In genomic region chr11:69011624-69012091, GRCh38 we compare ENCODE assay signal across 13 cellular contexts. TPM values are rescaled to one million over a fixed set of nuclear protein-coding genes. Genes with fewer than 3 reads are reported as not detected.
DNase-seq lines count a peak whose midpoint lies in the region; ATAC-seq, FAIRE-seq and TF ChIP-seq lines count a peak whose summit lies in the region.
"Had no signal": no experiment of that assay in that cellular context is flagged by ENCODE, and none has a peak within 500 bp of the region (broad histone marks: within the 10 kb centered on the region; RNA-seq: fewer than 3 reads in every experiment).

No MANE protein-coding gene starts in this region.

- no peak for DNase-seq in H1 (ENCODE audit: low read depth in 1 of 2, low spot score in 2 of 2)
- DNase-seq in tibial artery = no peak
- DNase-seq in DMS53 treated with DMSO at 0.1 percent for 48 hours (lab: John Stamatoyannopoulos, UW; ENCODE audit: unreplicated experiment) = no peak
- DNase-seq in cerebellum (ENCODE audit: low spot score) = no peak
- DNase-seq: DMS 273 treated with DMSO at 0.1 percent for 48 hours, KBM-7, NCI-H2107 had no signal

- ATAC-seq in HG02973 (IDR thresholded peaks at IDR 0.05; ENCODE audit: unreplicated experiment) (no peak), HG02884 (IDR thresholded peaks at IDR 0.05; ENCODE audit: unreplicated experiment) (no peak)

- no peak for TF ChIP-seq EP300 in Ishikawa (IDR thresholded peaks at IDR 0.05; ENCODE audit: borderline replicate concordance)
- no peak for TF ChIP-seq EP300 in H1 (IDR thresholded peaks at IDR 0.05; ENCODE audit: borderline replicate concordance in 1 of 2, low read depth in 2 of 2, low read length in 2 of 2)

- H3K79me2 ChIP-seq in H1 (ENCODE audit: control insufficient read depth in 1 of 2, insufficient read depth in 2 of 2, low read length in 2 of 2) = no peaks in the 10 kb centered on the region

- no peak overlapping the region for H3K4ac ChIP-seq in H1 (replicated peaks; ENCODE audit: insufficient read length, low read depth, low read length)

- H3K27ac ChIP-seq in H1 (ENCODE audit: low read depth, low read length) = no peak overlapping the region
- H3K27ac ChIP-seq in mesodermal cell (ENCODE audit: low read depth, low read length, severe bottlenecking) = no peak overlapping the region
- H3K27ac ChIP-seq in tibial artery = peak overlapping the region; percentile 91 to 93

- H3K9ac ChIP-seq in H1 (replicated peaks in 1 of 4; ENCODE audit: extremely low read depth in 1 of 4, low read depth in 3 of 4, low read length in 3 of 4) = no peak overlapping the region

- no peaks in the 10 kb centered on the region for H4K20me1 ChIP-seq in H1 (replicated peaks in 1 of 2; ENCODE audit: control insufficient read depth in 1 of 2, insufficient read depth in 2 of 2, low read length in 2 of 2)

- FAIRE-seq in H1 (lab: Jason Lieb, UNC) = no peak
- FAIRE-seq: RCC 7860 had no signal

- no peaks in the 10 kb centered on the region for H3K79me1 ChIP-seq in H1 (ENCODE audit: low read depth, low read length)

- H3K36me3 ChIP-seq in H1 (ENCODE audit: control insufficient read depth in 2 of 4, insufficient read depth in 4 of 4, low read length in 3 of 4) (no peaks in the 10 kb centered on the region), mesodermal cell (ENCODE audit: control insufficient read depth, insufficient read depth, low read length) (peaks cover 4% of the 10 kb centered on the region), tibial artery (peaks cover 13 to 24% (median 16%) of the 10 kb centered on the region in 3 donors)

- no peak overlapping the region for H4K91ac ChIP-seq in H1 (replicated peaks; ENCODE audit: insufficient read length, low read length)

- H2AFZ ChIP-seq in H1 (ENCODE audit: low read length) = no peak overlapping the region

- TF ChIP-seq POLR2A in H1 (IDR thresholded peaks at IDR 0.05; ENCODE audit: control extremely low read depth in 1 of 2, low read depth in 2 of 2, low read length in 2 of 2) = no peak

- CTCF ChIA-PET in H1 (lab: Charles Lee; ENCODE audit: partially characterized antibody) = interaction anchor here (1.2 to 3.9 kb wide), 12 partner anchors 9 to 364 kb away, joined by 3 to 14 read pairs (median 8); no protein-coding TSS in a partner anchor

- H4K8ac ChIP-seq in H1 (ENCODE audit: extremely low read depth, insufficient read depth, low read length) = no peak overlapping the region

- H3K27me3 ChIP-seq in H1 (replicated peaks in 1 of 4; ENCODE audit: control insufficient read depth in 3 of 4, extremely low read depth in 1 of 4, insufficient read depth in 3 of 4, low read length in 3 of 4) (peaks cover 0 to 4% (median 0%) of the 10 kb centered on the region in 4 experiments; a peak in 4 of 7 replicates), tibial artery (no peaks in the 10 kb centered on the region)

- H4K5ac ChIP-seq in H1 (ENCODE audit: insufficient read length, low read depth, low read length) = no peak overlapping the region

- H3K9me3 ChIP-seq in H1 (ENCODE audit: insufficient read depth in 2 of 2, low read depth in 1 of 2, low read length in 1 of 2) (no peaks in the 10 kb centered on the region), mesodermal cell (ENCODE audit: control insufficient read depth, low read length) (no peaks in the 10 kb centered on the region), tibial artery (no peaks in the 10 kb centered on the region)

- H3K4me1 ChIP-seq in H1 (replicated peaks in 1 of 4; ENCODE audit: control insufficient read depth in 3 of 4, insufficient read depth in 4 of 4, low read length in 3 of 4) (peaks cover 9 to 45% (median 32%) of the 10 kb centered on the region in 4 experiments), mesodermal cell (ENCODE audit: control insufficient read depth, insufficient read depth, low read length, poor library complexity, severe bottlenecking) (peaks cover 71% of the 10 kb centered on the region), tibial artery (peaks cover 13 to 70% (median 59%) of the 10 kb centered on the region in 4 donors)

- H2BK12ac ChIP-seq in H1 (ENCODE audit: low read depth, low read length) = peak overlapping the region; percentile 92; the same call in 1 of the 2 replicates

- no peak for TF ChIP-seq CTCF in H1 (IDR thresholded peaks at IDR 0.05; ENCODE audit: control extremely low read depth in 1 of 3, insufficient read depth in 1 of 3, low read depth in 1 of 3, low read length in 3 of 3)
- TF ChIP-seq CTCF in tibial artery (IDR thresholded peaks at IDR 0.05) = no peak

- H3K18ac ChIP-seq in H1 (ENCODE audit: extremely low read depth, low read length) = peak overlapping the region; percentile 95

- H3K4me3 ChIP-seq in H1 (ENCODE audit: extremely low read depth in 1 of 4, insufficient read depth in 2 of 4, low read depth in 3 of 4, low read length in 4 of 4) = peak overlapping the region in 1 of 4 experiments; percentile 50; a peak in 1 of 8 replicates
- peak overlapping the region; percentile 41 for H3K4me3 ChIP-seq in mesodermal cell (ENCODE audit: extremely low read depth, insufficient read depth, low read length, poor library complexity, severe bottlenecking)
- H3K4me3 ChIP-seq in tibial artery = peak overlapping the region; percentile 70 to 81

- TF ChIP-seq RAD21 in Ishikawa (IDR thresholded peaks at IDR 0.05; ENCODE audit: low read depth) (no peak), H1 (IDR thresholded peaks at IDR 0.05 in 1 of 2, conservative IDR thresholded peaks at IDR 0.05 in 1 of 2; ENCODE audit: low read depth in 2 of 2, low read length in 2 of 2) (no peak)

- H2BK20ac ChIP-seq in H1 (ENCODE audit: low read length) = no peak overlapping the region

- peak overlapping the region; percentile 69 to 85 for H3K4me2 ChIP-seq in H1 (ENCODE audit: insufficient read depth in 1 of 2, low read depth in 2 of 2, low read length in 2 of 2)

- H2BK15ac ChIP-seq in H1 (ENCODE audit: low read length) = peak overlapping the region; percentile 98; the same call in 1 of the 2 replicates

- no peak overlapping the region for H3K14ac ChIP-seq in H1 (ENCODE audit: insufficient read length)

- 81% methylated on average over 7 of the region's 9 CpGs; no CpG with 5 or more reads in 1 of the 2 experiments for WGBS in H1 (ENCODE audit: extremely low coverage in 1 of 2, insufficient coverage in 1 of 2, insufficient read length in 1 of 2, insufficient replicate concordance in 2 of 2, low coverage in 1 of 2, low lambda C conversion rate in 2 of 2, missing lambda C conversion rate in 1 of 2), 2 experiments
- WGBS in mesodermal cell (ENCODE audit: insufficient coverage in 2 of 2), 2 experiments = 90 to 95% methylated on average over 9 of the region's 9 CpGs

- H3K56ac ChIP-seq in H1 (replicated peaks; ENCODE audit: insufficient read length, low read depth, low read length) = no peak overlapping the region

- H3K23ac ChIP-seq in H1 (ENCODE audit: insufficient read length) = no peak overlapping the region

- intact Hi-C loops in tibial artery (cut with DNase I; ENCODE audit: low total_unique reads) = loop anchor here (5.0 kb wide), 1 partner anchor 36 kb away; the partner anchor contains the start of gene TPCN2

- POLR2A ChIA-PET in H1 (lab: Charles Lee; ENCODE audit: partially characterized antibody) = interaction anchor here (0.7 to 2.6 kb wide), 8 partner anchors 10 to 627 kb away, joined by 3 to 10 read pairs (median 4); partner anchors contain the start of gene TPCN2

- H2BK5ac ChIP-seq in H1 (ENCODE audit: low read depth, low read length) = peak overlapping the region; percentile 77; the same call in 1 of the 2 replicates

- no peak overlapping the region for H2BK120ac ChIP-seq in H1 (replicated peaks; ENCODE audit: low read depth, low read length)

- peaks cover 22% of the 10 kb centered on the region; the same call in 1 of the 2 replicates for H3K23me2 ChIP-seq in H1 (ENCODE audit: low read depth, low read length)

- peak overlapping the region; percentile 66; the same call in 1 of the 2 replicates for H2AK5ac ChIP-seq in H1 (ENCODE audit: low read depth, low read length)

TF ChIP-seq in H1, 55 proteins besides CTCF, POLR2A, EP300 and RAD21 (continues in another document):
- TF ChIP-seq SUZ12 (IDR thresholded peaks at IDR 0.05; ENCODE audit: low read length) = no peak
- TF ChIP-seq SP4 (IDR thresholded peaks at IDR 0.05; ENCODE audit: low read length) = no peak

RNA-seq across cellular contexts. Expression of gene MRGPRF, which starts 1.4 kb away (rescaled TPM):
- total RNA-seq in H1 (2021; fragmentation: NEBNext Ultra II Directional; extraction: Animal tissue kit (Norgen Biotek cat#: 25700)) = 11.0 and 11.9 TPM in 2 replicates
- polyA plus RNA-seq in H1 (2011; rRNA removed) = 7.5 and 12.2 TPM in 2 replicates
- 7.1 TPM for polyA plus RNA-seq in H1 (2011; cell fraction: cytosol; rRNA removed)
- polyA plus RNA-seq in H1 (2011; cell fraction: nucleus; rRNA removed) = 7.9 TPM
- 6.8 to 11.3 TPM (median 8.2 TPM) in 4 replicates for polyA plus RNA-seq in H1 (2012, experiment 1 of 2)
- 13.9 TPM for polyA plus RNA-seq in H1 (2012, experiment 2 of 2)
- polyA plus RNA-seq in H1 (2013, experiment 1 of 2) = 11.8 TPM
- 12.8 TPM for polyA plus RNA-seq in H1 (2013, experiment 2 of 2)
- 4.3 and 5.4 TPM in 2 replicates for polyA minus RNA-seq in H1 (2011; rRNA and poly(A)+ RNA removed)
- 6.4 TPM for polyA minus RNA-seq in H1 (2011; cell fraction: cytosol; rRNA and poly(A)+ RNA removed)
- 7.7 TPM for polyA minus RNA-seq in H1 (2011; cell fraction: nucleus; rRNA and poly(A)+ RNA removed)
- polyA plus RNA-seq in mesodermal cell (2013, experiment 1 of 2) = 4.4 TPM
- 4.5 TPM for polyA plus RNA-seq in mesodermal cell (2013, experiment 2 of 2)
- 2.0 TPM for total RNA-seq in cerebellum
- total RNA-seq: naive thymus-derived CD4-positive, alpha-beta T cell had no signal
- polyA plus RNA-seq: naive thymus-derived CD4-positive, alpha-beta T cell had no signal

RNA-seq across cellular contexts. Expression of gene MRGPRD, which starts 30.9 kb away (rescaled TPM):
- not detected in 2 replicates for total RNA-seq in H1 (2021; fragmentation: NEBNext Ultra II Directional; extraction: Animal tissue kit (Norgen Biotek cat#: 25700))
- not detected in 2 replicates for polyA plus RNA-seq in H1 (2011; rRNA removed)
- not detected for polyA plus RNA-seq in H1 (2011; cell fraction: cytosol; rRNA removed)
- not detected for polyA plus RNA-seq in H1 (2011; cell fraction: nucleus; rRNA removed)
- polyA plus RNA-seq in H1 (2012, experiment 1 of 2) = not detected in 4 replicates
- polyA plus RNA-seq in H1 (2012, experiment 2 of 2) = not detected
- not detected for polyA plus RNA-seq in H1 (2013, experiment 1 of 2)
- not detected for polyA plus RNA-seq in H1 (2013, experiment 2 of 2)
- 0.24 TPM in 1 of 2 replicates, not detected in the other for polyA minus RNA-seq in H1 (2011; rRNA and poly(A)+ RNA removed)
- polyA minus RNA-seq in H1 (2011; cell fraction: cytosol; rRNA and poly(A)+ RNA removed) = not detected
- not detected for polyA minus RNA-seq in H1 (2011; cell fraction: nucleus; rRNA and poly(A)+ RNA removed)
- not detected for polyA plus RNA-seq in mesodermal cell (2013, experiment 1 of 2)
- polyA plus RNA-seq in mesodermal cell (2013, experiment 2 of 2) = not detected
- not detected for total RNA-seq in cerebellum
- total RNA-seq: naive thymus-derived CD4-positive, alpha-beta T cell had no signal

RNA-seq across cellular contexts. Expression of gene TPCN2, which starts 37.1 kb away (rescaled TPM):
- total RNA-seq in H1 (2021; fragmentation: NEBNext Ultra II Directional; extraction: Animal tissue kit (Norgen Biotek cat#: 25700)) = 16.3 and 18.6 TPM in 2 replicates
- polyA plus RNA-seq in H1 (2011; rRNA removed) = 9.7 and 16.8 TPM in 2 replicates
- polyA plus RNA-seq in H1 (2011; cell fraction: cytosol; rRNA removed) = 10.5 TPM
- polyA plus RNA-seq in H1 (2011; cell fraction: nucleus; rRNA removed) = 68.1 TPM
- 9.3 to 14.4 TPM (median 12.9 TPM) in 4 replicates for polyA plus RNA-seq in H1 (2012, experiment 1 of 2)
- polyA plus RNA-seq in H1 (2012, experiment 2 of 2) = 9.0 TPM
- polyA plus RNA-seq in H1 (2013, experiment 1 of 2) = 15.5 TPM
- polyA plus RNA-seq in H1 (2013, experiment 2 of 2) = 14.1 TPM
- 12.6 and 14.2 TPM in 2 replicates for polyA minus RNA-seq in H1 (2011; rRNA and poly(A)+ RNA removed)
- polyA minus RNA-seq in H1 (2011; cell fraction: cytosol; rRNA and poly(A)+ RNA removed) = 8.7 TPM
- polyA minus RNA-seq in H1 (2011; cell fraction: nucleus; rRNA and poly(A)+ RNA removed) = 23.8 TPM
- 8.9 TPM for polyA plus RNA-seq in mesodermal cell (2013, experiment 1 of 2)
- 7.7 TPM for polyA plus RNA-seq in mesodermal cell (2013, experiment 2 of 2)
- total RNA-seq in cerebellum = 14.2 TPM

Comparison
In these comparisons a context has a peak if more than half of its experiments do, and no peak if none do; other contexts are left out.
1. H3K27ac ChIP-seq: peak in tibial artery (2 of 2); none in H1 (single experiment) and mesodermal cell (single experiment).